8 cellular contexts compared by ENCODE assay signal in genomic region chr10:100433253-100434240, GRCh38. TPM values are rescaled to one million over a fixed set of nuclear protein-coding genes. Genes with fewer than 3 reads are reported as not detected.
A peak's percentile ranks its signal among the peaks of the same experiment; 100 is the strongest.
DNase-seq lines count a peak whose midpoint lies in the region; ATAC-seq and TF ChIP-seq lines count a peak whose summit lies in the region.

No MANE protein-coding gene starts in this region.

- H3K36me3 ChIP-seq in lower lobe of right lung: no peaks in the 10 kb centered on the region

- H3K27ac ChIP-seq in dorsolateral prefrontal cortex (no peak overlapping the region), lower lobe of right lung (no peak overlapping the region)

- H3K27me3 ChIP-seq in dorsolateral prefrontal cortex (no peaks in the 10 kb centered on the region), lower lobe of right lung (ENCODE audit: low read depth) (no peaks in the 10 kb centered on the region)

- intact Hi-C loops in dorsolateral prefrontal cortex (cut with DNase I) (loop anchor here (2.0 to 10.0 kb wide), 8 partner anchors 59 to 441 kb away; partner anchors contain the start of gene SEC31B (in 2 of the 2)), lower lobe of right lung (cut with DNase I) (loop anchor here (5.0 kb wide), 1 partner anchor 91 kb away; no protein-coding TSS in a partner anchor)

- H3K4me1 ChIP-seq in lower lobe of right lung: no peaks in the 10 kb centered on the region

- DNase-seq in AG10803 (ENCODE audit: low read depth): peak; percentile 84
- DNase-seq in HS-27A (ENCODE audit: low read depth): peak; percentile 60
- DNase-seq in NCI-H82 treated with DMSO at 0.1 percent for 48 hours (lab: John Stamatoyannopoulos, UW; ENCODE audit: unreplicated experiment): peak; percentile 93
- peak; percentile 94 to 96 for DNase-seq in activated CD4-positive, alpha-beta T cell treated with anti-CD3 and anti-CD28 coated beads, Interleukin-2, amount 50 U/mL, for 24 hours (ENCODE audit: low read depth in 1 of 2, low spot score in 1 of 2)
- DNase-seq in dorsolateral prefrontal cortex: peak; percentile 83 to 98 (median 90)
- peak; percentile 90 for DNase-seq in lower lobe of right lung
- DNase-seq in stimulated activated CD8-positive, alpha-beta memory T cell treated with anti-CD3 and anti-CD28 coated beads, Interleukin-12 subunit alpha, Interleukin-12 subunit beta, amount 100 ng/mL, for 24 hours (ENCODE audit: extremely low read depth): peak; percentile 77

- no peak overlapping the region for H3K4me3 ChIP-seq in AG10803 (ENCODE audit: low read length)
- peak overlapping the region in 2 of 59 donors; percentile 26 to 42 for H3K4me3 ChIP-seq in dorsolateral prefrontal cortex
- no peak overlapping the region for H3K4me3 ChIP-seq in lower lobe of right lung

- TF ChIP-seq CTCF in AG10803 (conservative IDR thresholded peaks at IDR 0.05; ENCODE audit: low read length) (peak; percentile 99), dorsolateral prefrontal cortex (IDR thresholded peaks at IDR 0.05 in 54 of 56, conservative IDR thresholded peaks at IDR 0.05 in 2 of 56; ENCODE audit: low read depth in 1 of 56, partially characterized antibody in 56 of 56) (peak; percentile 98 to 100 (median 100)), lower lobe of right lung (IDR thresholded peaks at IDR 0.05) (peak; percentile 98)

- ATAC-seq in GM19328 (IDR thresholded peaks at IDR 0.05; ENCODE audit: unreplicated experiment) (peak; percentile 69), lower lobe of right lung (peak; percentile 92 to 99)

- no peaks in the 10 kb centered on the region for H3K9me3 ChIP-seq in lower lobe of right lung

RNA-seq across cellular contexts. Expression of gene WNT8B, which starts 29.3 kb away (rescaled TPM):
- total RNA-seq in dorsolateral prefrontal cortex (under 1 TPM in 23 of 120 experiments, not detected in 97; 0.19 to 0.53 (median 0.29) TPM), lower lobe of right lung (0.18 TPM)
